ENCODE assay signal across 1 cellular context in the genomic region with DNA sequence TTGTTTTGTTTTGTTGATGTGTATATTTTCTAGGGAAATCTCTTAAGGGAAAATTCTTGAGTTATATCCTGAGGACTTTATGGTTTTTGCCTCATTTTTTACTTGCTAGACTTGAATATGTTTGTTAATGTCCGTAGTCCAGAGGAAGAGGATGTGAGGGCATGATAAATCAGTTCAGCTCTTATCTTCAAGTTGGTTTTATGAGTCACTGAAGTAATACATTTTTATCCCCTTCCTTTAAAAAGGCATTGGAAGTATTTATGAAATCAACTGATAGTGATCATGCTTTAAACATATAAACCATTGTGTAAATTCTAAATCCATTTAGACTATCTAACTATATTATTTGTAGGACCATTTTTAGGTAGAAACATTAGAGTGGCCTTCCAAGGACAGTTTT.
TF ChIP-seq lines count a peak whose summit lies in the region.

No MANE protein-coding gene starts in this region.

TF ChIP-seq in K562, 482 proteins besides CTCF, POLR2A, EP300 and RAD21 (continues in another document):
- TF ChIP-seq ZNF384 (IDR thresholded peaks at IDR 0.05; ENCODE audit: low read depth, low read length) (no peak), TAL1 (IDR thresholded peaks at IDR 0.05) (no peak), ARID1B (IDR thresholded peaks at IDR 0.05) (peak; percentile 27; the same call in 1 of the 2 replicates), ZNF224 (CRISPR knock-in tag; IDR thresholded peaks at IDR 0.05) (no peak), FOSL1 (tag; conservative IDR thresholded peaks at IDR 0.05) (peak; percentile 84), ZNF707 (CRISPR knock-in tag; conservative IDR thresholded peaks at IDR 0.05) (no peak), PTTG1 (tag; IDR thresholded peaks at IDR 0.05; ENCODE audit: low read depth) (no peak), MEIS2 (IDR thresholded peaks at IDR 0.05; ENCODE audit: partially characterized antibody) (peak; percentile 6), ATF7 (IDR thresholded peaks at IDR 0.05) (no peak), RCOR1 (IDR thresholded peaks at IDR 0.05; ENCODE audit: borderline replicate concordance in 1 of 2, low read depth in 2 of 2, low read length in 2 of 2) (peak in 1 of 2 experiments; percentile 35; a peak in 1 of 4 replicates), MEF2D (tag; conservative IDR thresholded peaks at IDR 0.05; ENCODE audit: low read depth) (no peak), NCOA2 (IDR thresholded peaks at IDR 0.05; ENCODE audit: partially characterized antibody in 2 of 2) (no peak), SMAD2 (IDR thresholded peaks at IDR 0.05; ENCODE audit: low read depth, low read length) (no peak), NBN (IDR thresholded peaks at IDR 0.05; ENCODE audit: low read depth) (no peak), FOS (IDR thresholded peaks at IDR 0.05; ENCODE audit: extremely low read depth, insufficient read length) (no peak), ELF1 (tag; IDR thresholded peaks at IDR 0.05) (no peak), KDM1A (IDR thresholded peaks at IDR 0.05) (peak; percentile 32 to 34; a peak in 1 of 4 replicates), HDAC6 (IDR thresholded peaks at IDR 0.05; ENCODE audit: low read depth, low read length) (no peak), JUND (IDR thresholded peaks at IDR 0.05; ENCODE audit: borderline replicate concordance, low read depth, low read length) (peak; percentile 54; the same call in 1 of the 2 replicates), JUND (tag; IDR thresholded peaks at IDR 0.05; ENCODE audit: borderline replicate concordance, low read depth, low read length) (no peak; the same call in 2 of the 3 replicates), ZFP1 (CRISPR knock-in tag; IDR thresholded peaks at IDR 0.05) (no peak), JUNB (CRISPR knock-in tag; conservative IDR thresholded peaks at IDR 0.05) (no peak), SAFB2 (IDR thresholded peaks at IDR 0.05; ENCODE audit: borderline replicate concordance, low read depth, low read length, severe bottlenecking) (no peak), ZNF778 (CRISPR knock-in tag; IDR thresholded peaks at IDR 0.05) (no peak), KDM5B (IDR thresholded peaks at IDR 0.05; ENCODE audit: insufficient replicate concordance, low read depth, low read length) (no peak), BRD9 (IDR thresholded peaks at IDR 0.05; ENCODE audit: low read depth, partially characterized antibody) (no peak)
- TF ChIP-seq, protein P1, sequence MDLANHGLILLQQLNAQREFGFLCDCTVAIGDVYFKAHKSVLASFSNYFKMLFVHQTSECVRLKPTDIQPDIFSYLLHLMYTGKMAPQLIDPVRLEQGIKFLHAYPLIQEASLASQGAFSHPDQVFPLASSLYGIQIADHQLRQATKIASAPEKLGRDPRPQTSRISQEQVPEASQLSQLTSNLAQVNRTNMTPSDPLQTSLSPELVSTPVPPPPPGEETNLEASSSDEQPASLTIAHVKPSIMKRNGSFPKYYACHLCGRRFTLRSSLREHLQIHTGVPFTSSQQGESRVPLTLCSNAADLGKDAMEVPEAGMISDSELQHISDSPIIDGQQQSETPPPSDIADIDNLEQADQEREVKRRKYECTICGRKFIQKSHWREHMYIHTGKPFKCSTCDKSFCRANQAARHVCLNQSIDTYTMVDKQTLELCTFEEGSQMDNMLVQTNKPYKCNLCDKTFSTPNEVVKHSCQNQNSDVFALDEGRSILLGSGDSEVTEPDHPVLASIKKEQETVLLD (IDR thresholded peaks at IDR 0.05): no peak
- TF ChIP-seq, protein P2, sequence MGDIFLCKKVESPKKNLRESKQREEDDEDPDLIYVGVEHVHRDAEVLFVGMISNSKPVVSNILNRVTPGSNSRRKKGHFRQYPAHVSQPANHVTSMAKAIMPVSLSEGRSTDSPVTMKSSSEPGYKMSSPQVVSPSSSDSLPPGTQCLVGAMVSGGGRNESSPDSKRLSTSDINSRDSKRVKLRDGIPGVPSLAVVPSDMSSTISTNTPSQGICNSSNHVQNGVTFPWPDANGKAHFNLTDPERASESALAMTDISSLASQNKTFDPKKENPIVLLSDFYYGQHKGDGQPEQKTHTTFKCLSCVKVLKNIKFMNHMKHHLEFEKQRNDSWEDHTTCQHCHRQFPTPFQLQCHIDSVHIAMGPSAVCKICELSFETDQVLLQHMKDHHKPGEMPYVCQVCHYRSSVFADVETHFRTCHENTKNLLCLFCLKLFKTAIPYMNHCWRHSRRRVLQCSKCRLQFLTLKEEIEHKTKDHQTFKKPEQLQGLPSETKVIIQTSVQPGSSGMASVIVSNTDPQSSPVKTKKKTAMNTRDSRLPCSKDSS (IDR thresholded peaks at IDR 0.05; ENCODE audit: low read depth, partially characterized antibody): no peak
- TF ChIP-seq, protein P3, sequence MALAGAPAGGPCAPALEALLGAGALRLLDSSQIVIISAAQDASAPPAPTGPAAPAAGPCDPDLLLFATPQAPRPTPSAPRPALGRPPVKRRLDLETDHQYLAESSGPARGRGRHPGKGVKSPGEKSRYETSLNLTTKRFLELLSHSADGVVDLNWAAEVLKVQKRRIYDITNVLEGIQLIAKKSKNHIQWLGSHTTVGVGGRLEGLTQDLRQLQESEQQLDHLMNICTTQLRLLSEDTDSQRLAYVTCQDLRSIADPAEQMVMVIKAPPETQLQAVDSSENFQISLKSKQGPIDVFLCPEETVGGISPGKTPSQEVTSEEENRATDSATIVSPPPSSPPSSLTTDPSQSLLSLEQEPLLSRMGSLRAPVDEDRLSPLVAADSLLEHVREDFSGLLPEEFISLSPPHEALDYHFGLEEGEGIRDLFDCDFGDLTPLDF (CRISPR knock-in tag; IDR thresholded peaks at IDR 0.05): no peak
- TF ChIP-seq, protein P4, sequence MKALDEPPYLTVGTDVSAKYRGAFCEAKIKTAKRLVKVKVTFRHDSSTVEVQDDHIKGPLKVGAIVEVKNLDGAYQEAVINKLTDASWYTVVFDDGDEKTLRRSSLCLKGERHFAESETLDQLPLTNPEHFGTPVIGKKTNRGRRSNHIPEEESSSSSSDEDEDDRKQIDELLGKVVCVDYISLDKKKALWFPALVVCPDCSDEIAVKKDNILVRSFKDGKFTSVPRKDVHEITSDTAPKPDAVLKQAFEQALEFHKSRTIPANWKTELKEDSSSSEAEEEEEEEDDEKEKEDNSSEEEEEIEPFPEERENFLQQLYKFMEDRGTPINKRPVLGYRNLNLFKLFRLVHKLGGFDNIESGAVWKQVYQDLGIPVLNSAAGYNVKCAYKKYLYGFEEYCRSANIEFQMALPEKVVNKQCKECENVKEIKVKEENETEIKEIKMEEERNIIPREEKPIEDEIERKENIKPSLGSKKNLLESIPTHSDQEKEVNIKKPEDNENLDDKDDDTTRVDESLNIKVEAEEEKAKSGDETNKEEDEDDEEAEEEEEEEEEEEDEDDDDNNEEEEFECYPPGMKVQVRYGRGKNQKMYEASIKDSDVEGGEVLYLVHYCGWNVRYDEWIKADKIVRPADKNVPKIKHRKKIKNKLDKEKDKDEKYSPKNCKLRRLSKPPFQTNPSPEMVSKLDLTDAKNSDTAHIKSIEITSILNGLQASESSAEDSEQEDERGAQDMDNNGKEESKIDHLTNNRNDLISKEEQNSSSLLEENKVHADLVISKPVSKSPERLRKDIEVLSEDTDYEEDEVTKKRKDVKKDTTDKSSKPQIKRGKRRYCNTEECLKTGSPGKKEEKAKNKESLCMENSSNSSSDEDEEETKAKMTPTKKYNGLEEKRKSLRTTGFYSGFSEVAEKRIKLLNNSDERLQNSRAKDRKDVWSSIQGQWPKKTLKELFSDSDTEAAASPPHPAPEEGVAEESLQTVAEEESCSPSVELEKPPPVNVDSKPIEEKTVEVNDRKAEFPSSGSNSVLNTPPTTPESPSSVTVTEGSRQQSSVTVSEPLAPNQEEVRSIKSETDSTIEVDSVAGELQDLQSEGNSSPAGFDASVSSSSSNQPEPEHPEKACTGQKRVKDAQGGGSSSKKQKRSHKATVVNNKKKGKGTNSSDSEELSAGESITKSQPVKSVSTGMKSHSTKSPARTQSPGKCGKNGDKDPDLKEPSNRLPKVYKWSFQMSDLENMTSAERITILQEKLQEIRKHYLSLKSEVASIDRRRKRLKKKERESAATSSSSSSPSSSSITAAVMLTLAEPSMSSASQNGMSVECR (CRISPR knock-in tag; IDR thresholded peaks at IDR 0.05): no peak
- TF ChIP-seq, protein P5, sequence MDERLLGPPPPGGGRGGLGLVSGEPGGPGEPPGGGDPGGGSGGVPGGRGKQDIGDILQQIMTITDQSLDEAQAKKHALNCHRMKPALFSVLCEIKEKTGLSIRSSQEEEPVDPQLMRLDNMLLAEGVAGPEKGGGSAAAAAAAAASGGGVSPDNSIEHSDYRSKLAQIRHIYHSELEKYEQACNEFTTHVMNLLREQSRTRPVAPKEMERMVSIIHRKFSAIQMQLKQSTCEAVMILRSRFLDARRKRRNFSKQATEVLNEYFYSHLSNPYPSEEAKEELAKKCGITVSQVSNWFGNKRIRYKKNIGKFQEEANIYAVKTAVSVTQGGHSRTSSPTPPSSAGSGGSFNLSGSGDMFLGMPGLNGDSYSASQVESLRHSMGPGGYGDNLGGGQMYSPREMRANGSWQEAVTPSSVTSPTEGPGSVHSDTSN (CRISPR knock-in tag; IDR thresholded peaks at IDR 0.05; ENCODE audit: low read depth): no peak
- TF ChIP-seq, protein P5 (tag; conservative IDR thresholded peaks at IDR 0.05; ENCODE audit: low read depth): no peak
- TF ChIP-seq, protein P6, sequence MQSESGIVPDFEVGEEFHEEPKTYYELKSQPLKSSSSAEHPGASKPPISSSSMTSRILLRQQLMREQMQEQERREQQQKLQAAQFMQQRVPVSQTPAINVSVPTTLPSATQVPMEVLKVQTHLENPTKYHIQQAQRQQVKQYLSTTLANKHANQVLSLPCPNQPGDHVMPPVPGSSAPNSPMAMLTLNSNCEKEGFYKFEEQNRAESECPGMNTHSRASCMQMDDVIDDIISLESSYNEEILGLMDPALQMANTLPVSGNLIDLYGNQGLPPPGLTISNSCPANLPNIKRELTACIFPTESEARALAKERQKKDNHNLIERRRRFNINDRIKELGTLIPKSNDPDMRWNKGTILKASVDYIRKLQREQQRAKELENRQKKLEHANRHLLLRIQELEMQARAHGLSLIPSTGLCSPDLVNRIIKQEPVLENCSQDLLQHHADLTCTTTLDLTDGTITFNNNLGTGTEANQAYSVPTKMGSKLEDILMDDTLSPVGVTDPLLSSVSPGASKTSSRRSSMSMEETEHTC (IDR thresholded peaks at IDR 0.05): no peak
- TF ChIP-seq, protein P7, sequence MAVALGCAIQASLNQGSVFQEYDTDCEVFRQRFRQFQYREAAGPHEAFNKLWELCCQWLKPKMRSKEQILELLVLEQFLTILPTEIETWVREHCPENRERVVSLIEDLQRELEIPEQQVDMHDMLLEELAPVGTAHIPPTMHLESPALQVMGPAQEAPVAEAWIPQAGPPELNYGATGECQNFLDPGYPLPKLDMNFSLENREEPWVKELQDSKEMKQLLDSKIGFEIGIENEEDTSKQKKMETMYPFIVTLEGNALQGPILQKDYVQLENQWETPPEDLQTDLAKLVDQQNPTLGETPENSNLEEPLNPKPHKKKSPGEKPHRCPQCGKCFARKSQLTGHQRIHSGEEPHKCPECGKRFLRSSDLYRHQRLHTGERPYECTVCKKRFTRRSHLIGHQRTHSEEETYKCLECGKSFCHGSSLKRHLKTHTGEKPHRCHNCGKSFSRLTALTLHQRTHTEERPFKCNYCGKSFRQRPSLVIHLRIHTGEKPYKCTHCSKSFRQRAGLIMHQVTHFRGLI (CRISPR knock-in tag; IDR thresholded peaks at IDR 0.05): no peak
- TF ChIP-seq, protein P8, sequence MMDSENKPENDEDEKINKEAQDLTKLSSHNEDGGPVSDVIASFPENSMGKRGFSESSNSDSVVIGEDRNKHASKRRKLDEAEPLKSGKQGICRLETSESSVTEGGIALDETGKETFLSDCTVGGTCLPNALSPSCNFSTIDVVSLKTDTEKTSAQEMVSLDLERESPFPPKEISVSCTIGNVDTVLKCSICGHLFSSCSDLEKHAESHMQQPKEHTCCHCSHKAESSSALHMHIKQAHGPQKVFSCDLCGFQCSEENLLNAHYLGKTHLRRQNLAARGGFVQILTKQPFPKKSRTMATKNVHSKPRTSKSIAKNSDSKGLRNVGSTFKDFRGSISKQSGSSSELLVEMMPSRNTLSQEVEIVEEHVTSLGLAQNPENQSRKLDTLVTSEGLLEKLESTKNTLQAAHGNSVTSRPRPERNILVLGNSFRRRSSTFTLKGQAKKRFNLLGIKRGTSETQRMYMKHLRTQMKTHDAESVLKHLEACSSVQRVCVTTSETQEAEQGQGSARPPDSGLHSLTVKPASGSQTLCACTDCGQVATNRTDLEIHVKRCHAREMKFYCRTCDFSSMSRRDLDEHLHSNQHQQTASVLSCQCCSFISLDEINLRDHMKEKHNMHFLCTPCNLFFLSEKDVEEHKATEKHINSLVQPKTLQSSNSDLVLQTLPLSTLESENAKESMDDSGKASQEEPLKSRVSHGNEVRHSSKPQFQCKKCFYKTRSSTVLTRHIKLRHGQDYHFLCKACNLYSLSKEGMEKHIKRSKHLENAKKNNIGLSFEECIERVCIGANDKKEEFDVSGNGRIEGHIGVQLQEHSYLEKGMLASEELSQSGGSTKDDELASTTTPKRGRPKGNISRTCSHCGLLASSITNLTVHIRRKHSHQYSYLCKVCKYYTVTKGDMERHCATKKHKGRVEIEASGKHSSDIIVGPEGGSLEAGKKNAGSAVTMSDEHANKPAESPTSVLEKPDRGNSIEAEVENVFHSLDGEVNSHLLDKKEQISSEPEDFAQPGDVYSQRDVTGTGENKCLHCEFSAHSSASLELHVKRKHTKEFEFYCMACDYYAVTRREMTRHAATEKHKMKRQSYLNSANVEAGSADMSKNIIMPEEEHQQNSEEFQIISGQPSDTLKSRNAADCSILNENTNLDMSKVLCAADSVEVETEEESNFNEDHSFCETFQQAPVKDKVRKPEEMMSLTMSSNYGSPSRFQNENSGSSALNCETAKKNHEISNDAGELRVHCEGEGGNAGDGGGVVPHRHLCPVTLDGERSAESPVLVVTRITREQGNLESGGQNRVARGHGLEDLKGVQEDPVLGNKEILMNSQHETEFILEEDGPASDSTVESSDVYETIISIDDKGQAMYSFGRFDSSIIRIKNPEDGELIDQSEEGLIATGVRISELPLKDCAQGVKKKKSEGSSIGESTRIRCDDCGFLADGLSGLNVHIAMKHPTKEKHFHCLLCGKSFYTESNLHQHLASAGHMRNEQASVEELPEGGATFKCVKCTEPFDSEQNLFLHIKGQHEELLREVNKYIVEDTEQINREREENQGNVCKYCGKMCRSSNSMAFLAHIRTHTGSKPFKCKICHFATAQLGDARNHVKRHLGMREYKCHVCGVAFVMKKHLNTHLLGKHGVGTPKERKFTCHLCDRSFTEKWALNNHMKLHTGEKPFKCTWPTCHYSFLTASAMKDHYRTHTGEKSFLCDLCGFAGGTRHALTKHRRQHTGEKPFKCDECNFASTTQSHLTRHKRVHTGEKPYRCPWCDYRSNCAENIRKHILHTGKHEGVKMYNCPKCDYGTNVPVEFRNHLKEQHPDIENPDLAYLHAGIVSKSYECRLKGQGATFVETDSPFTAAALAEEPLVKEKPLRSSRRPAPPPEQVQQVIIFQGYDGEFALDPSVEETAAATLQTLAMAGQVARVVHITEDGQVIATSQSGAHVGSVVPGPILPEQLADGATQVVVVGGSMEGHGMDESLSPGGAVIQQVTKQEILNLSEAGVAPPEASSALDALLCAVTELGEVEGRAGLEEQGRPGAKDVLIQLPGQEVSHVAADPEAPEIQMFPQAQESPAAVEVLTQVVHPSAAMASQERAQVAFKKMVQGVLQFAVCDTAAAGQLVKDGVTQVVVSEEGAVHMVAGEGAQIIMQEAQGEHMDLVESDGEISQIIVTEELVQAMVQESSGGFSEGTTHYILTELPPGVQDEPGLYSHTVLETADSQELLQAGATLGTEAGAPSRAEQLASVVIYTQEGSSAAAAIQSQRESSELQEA (IDR thresholded peaks at IDR 0.05; ENCODE audit: low read depth): no peak
